In genomic region chr17:32876414-32877163, GRCh38 we compare ENCODE assay signal across 8 cellular contexts. TPM values are rescaled to one million over a fixed set of nuclear protein-coding genes. Genes with fewer than 3 reads are reported as not detected.
DNase-seq lines count a peak whose midpoint lies in the region; ATAC-seq and TF ChIP-seq lines count a peak whose summit lies in the region.

Gene MYO1D (minus strand): TSS chr17:32877124. CDS start chr17:32876872, 252 bp downstream.

- H2BK5ac ChIP-seq in IMR-90 (ENCODE audit: low read depth, low read length, poor library complexity, severe bottlenecking), result no peak within 1 kb of the TSS

- no peak within 1 kb of the TSS for H4K5ac ChIP-seq in IMR-90 (ENCODE audit: low read depth, low read length)

- H3K9me1 ChIP-seq in IMR-90 (ENCODE audit: insufficient read depth, low read length), result no peaks in the 10 kb centered on the region

- no peaks in the 10 kb centered on the region for H4K20me1 ChIP-seq in IMR-90 (ENCODE audit: insufficient read depth, low read length)

- peak within 1 kb of the TSS; percentile 89 for H3K23ac ChIP-seq in IMR-90 (ENCODE audit: low read depth, low read length)

- intact Hi-C loops in IMR-90 (cut with micrococcal nuclease), result loop anchor here (1.0 to 5.0 kb wide), 5 partner anchors 34 to 876 kb away; partner anchors contain the start of gene TMEM98
- intact Hi-C loops in left colon (cut with DNase I, micrococcal nuclease), result loop anchor here in 1 of 2 donors (10.0 kb wide), 1 partner anchor 92 kb away; no protein-coding TSS in a partner anchor

- H2AK9ac ChIP-seq in IMR-90 (replicated peaks; ENCODE audit: low read depth, low read length, poor library complexity), result peak within 1 kb of the TSS; percentile 38

- H3K9me3 ChIP-seq in IMR-90 (ENCODE audit: control insufficient read depth, insufficient read depth, low read length) (no peaks in the 10 kb centered on the region), WERI-Rb-1 (ENCODE audit: severe bottlenecking) (no peaks in the 10 kb centered on the region)

- H2AFZ ChIP-seq in IMR-90 (replicated peaks; ENCODE audit: low read length, poor library complexity), result peak within 1 kb of the TSS; percentile 91

- TF ChIP-seq RAD21 in IMR-90 (IDR thresholded peaks at IDR 0.05; ENCODE audit: low read length), result no peak

- no peak within 1 kb of the TSS for H3K14ac ChIP-seq in IMR-90 (replicated peaks; ENCODE audit: low read depth, low read length)

- H4K91ac ChIP-seq in IMR-90 (ENCODE audit: insufficient read depth, low read depth, low read length), result no peak within 1 kb of the TSS

- H2AK5ac ChIP-seq in IMR-90 (ENCODE audit: low read depth, low read length), result no peak within 1 kb of the TSS

- CTCF ChIA-PET in IMR-90 (lab: Yijun Ruan, JAX), result interaction anchor here (0.6 to 2.6 kb wide), 19 partner anchors 9 to 143 kb away, joined by 3 to 15 read pairs (median 4); no protein-coding TSS in a partner anchor

- H2BK15ac ChIP-seq in IMR-90 (ENCODE audit: low read depth, low read length), result no peak within 1 kb of the TSS

- H3K27ac ChIP-seq in IMR-90 (ENCODE audit: insufficient read depth, low read length) (no peak within 1 kb of the TSS), WERI-Rb-1 (peak within 1 kb of the TSS; percentile 65)

- ATAC-seq in GM21526 (IDR thresholded peaks at IDR 0.05; ENCODE audit: low FRiP score, unreplicated experiment), result peak; percentile 43
- ATAC-seq in IMR-90 (ENCODE audit: low read depth), result no peak
- ATAC-seq in left colon, result peak; percentile 77

- no TSS peak for BruUV-seq in IMR-90 (replicated peaks; lab: Mats Ljungman, UMichigan)

- H3K18ac ChIP-seq in IMR-90 (ENCODE audit: low read depth, low read length), result no peak within 1 kb of the TSS

- peak within 1 kb of the TSS; percentile 80 for H3K9ac ChIP-seq in IMR-90 (ENCODE audit: low read depth, low read length)

- peak within 1 kb of the TSS; percentile 60 for H3K4me3 ChIP-seq in IMR-90 (ENCODE audit: insufficient read depth, low read depth, low read length)
- peak within 1 kb of the TSS; percentile 79 for H3K4me3 ChIP-seq in WERI-Rb-1 (ENCODE audit: low read depth, low read length)
- peak within 1 kb of the TSS; percentile 48 to 80 for H3K4me3 ChIP-seq in cardiac fibroblast (replicated peaks in 1 of 2; ENCODE audit: low read depth in 2 of 2, low read length in 2 of 2)

- H3K27me3 ChIP-seq in IMR-90 (ENCODE audit: control insufficient read depth, insufficient read depth, low read length), result peaks cover 7% of the 10 kb centered on the region
- peaks cover 3% of the 10 kb centered on the region for H3K27me3 ChIP-seq in WERI-Rb-1 (ENCODE audit: insufficient read depth, low read depth, severe bottlenecking)

- no peak within 1 kb of the TSS for H2BK20ac ChIP-seq in IMR-90 (ENCODE audit: low read depth, low read length)

- H3K56ac ChIP-seq in IMR-90 (ENCODE audit: extremely low read depth, insufficient read depth, low read length), result no peak within 1 kb of the TSS; the same call in 1 of the 2 replicates

- TF ChIP-seq CTCF in IMR-90 (conservative IDR thresholded peaks at IDR 0.05; ENCODE audit: low read depth, low read length) (no peak; the same call in 1 of the 2 replicates), WERI-Rb-1 (IDR thresholded peaks at IDR 0.05; ENCODE audit: low read depth, low read length) (peak; percentile 71), cardiac fibroblast (IDR thresholded peaks at IDR 0.05; ENCODE audit: low read depth, low read length) (peak; percentile 4)

- no peaks in the 10 kb centered on the region for H3K79me1 ChIP-seq in IMR-90 (ENCODE audit: low read depth in 1 of 2, low read length in 2 of 2)

- H3K4me2 ChIP-seq in IMR-90 (ENCODE audit: low read depth, low read length), result peak within 1 kb of the TSS; percentile 95

- H4K8ac ChIP-seq in IMR-90 (ENCODE audit: low read depth in 2 of 2, low read length in 2 of 2), result peak within 1 kb of the TSS in 1 of 2 experiments; percentile 80; a peak in 2 of 4 replicates

- 1% methylated on average over 48 of the region's 101 CpGs; no CpG with 5 or more reads in 1 of the 2 experiments for WGBS in IMR-90 (ENCODE audit: extremely low coverage in 2 of 2, insufficient read length in 1 of 2), 2 experiments

- H3K36me3 ChIP-seq in IMR-90 (ENCODE audit: control insufficient read depth, insufficient read depth, low read length) (no peaks in the 10 kb centered on the region), WERI-Rb-1 (peaks cover 3% of the 10 kb centered on the region; the same call in 1 of the 2 replicates)

- H3K4ac ChIP-seq in IMR-90 (ENCODE audit: low read depth, low read length), result no peak within 1 kb of the TSS

- no peak for TF ChIP-seq POLR2A in IMR-90 (IDR thresholded peaks at IDR 0.05; ENCODE audit: low read depth, low read length)

- DNase-seq in DMS53 treated with DMSO at 0.1 percent for 48 hours (lab: John Stamatoyannopoulos, UW; ENCODE audit: unreplicated experiment) (peak; percentile 26), IMR-90 (no peak), WERI-Rb-1 (peak; percentile 53), cardiac fibroblast (ENCODE audit: low read depth in 2 of 2) (no peak), left colon (peak; percentile 85 to 90), AG08396 (ENCODE audit: low spot score) (no peak)
- peak; percentile 60 to 63 for DNase-seq in stimulated activated CD4-positive, alpha-beta T cell treated with anti-CD3 and anti-CD28 coated beads, Interleukin-1b, Interleukin-23, amount 100 ng/mL, for 4 hours (ENCODE audit: low read depth in 2 of 2)

- no peak within 1 kb of the TSS for H2BK120ac ChIP-seq in IMR-90 (ENCODE audit: low read depth, low read length)

- dilution Hi-C loops in IMR-90 (cut with HindIII; ENCODE audit: low sequenced_read_pairs, unreplicated experiment), result no loop called here

- H3K4me1 ChIP-seq in IMR-90 (ENCODE audit: control insufficient read depth, insufficient read depth, low read length), result peaks cover 2% of the 10 kb centered on the region

- POLR2A ChIA-PET in IMR-90 (lab: Charles Lee; ENCODE audit: unreplicated experiment), result no interaction called here

- in situ Hi-C loops in IMR-90 (cut with MboI; ENCODE audit: low sequenced_read_pairs), result no loop called here

TF ChIP-seq in IMR-90, 13 proteins besides CTCF, POLR2A, EP300 and RAD21:
- no peak for TF ChIP-seq RCOR1 (IDR thresholded peaks at IDR 0.05; ENCODE audit: insufficient replicate concordance, low read length)
- TF ChIP-seq MAFK (IDR thresholded peaks at IDR 0.05; ENCODE audit: low read depth, low read length), result no peak
- no peak for TF ChIP-seq NFE2L2 (IDR thresholded peaks at IDR 0.05; ENCODE audit: low read depth, low read length)
- TF ChIP-seq CEBPB (IDR thresholded peaks at IDR 0.05; ENCODE audit: low read depth, low read length), result no peak
- 0 out of 2 replicates have a peak, but pooled peaks have one; percentile 16 for TF ChIP-seq MXI1 (IDR thresholded peaks at IDR 0.05; ENCODE audit: borderline replicate concordance, low read depth, low read length)
- no peak for TF ChIP-seq SMC3 (IDR thresholded peaks at IDR 0.05; ENCODE audit: low read depth, low read length)

RNA-seq across cellular contexts. Expression of gene MYO1D, which starts in this region (rescaled TPM):
- total RNA-seq in IMR-90 (2012; rRNA removed) (0.56 and 0.90 TPM in 2 replicates), left colon (100 to 1,000 TPM; 394 to 421 TPM)
- polyA plus RNA-seq in IMR-90 (2012; rRNA removed), result 0.63 and 0.67 TPM in 2 replicates
- polyA plus RNA-seq in IMR-90 (2012; cell fraction: cytosol; rRNA removed), result 0.41 and 0.43 TPM in 2 replicates
- 0.13 and 0.42 TPM in 2 replicates for polyA plus RNA-seq in IMR-90 (2012; cell fraction: nucleus; rRNA removed; ENCODE audit: low replicate concordance)

Comparison
In these comparisons a context has a peak if more than half of its experiments do, and no peak if none do; other contexts are left out.
1. RNA of gene MYO1D (total RNA-seq): 394 to 421 TPM in left colon; 0.56 to 0.90 TPM in IMR-90; every median in the first group is over 100 times any median in the second.
2. DNase-seq: peak in DMS53 treated with DMSO at 0.1 percent for 48 hours (single experiment), WERI-Rb-1 (single experiment), left colon (2 of 2) and stimulated activated CD4-positive, alpha-beta T cell treated with anti-CD3 and anti-CD28 coated beads, Interleukin-1b, Interleukin-23, amount 100 ng/mL, for 4 hours (2 of 2); none in IMR-90 (single experiment), cardiac fibroblast (0 of 2) and AG08396 (single experiment).
3. Peak in every context shown above with its lines, with median percentiles within 50 percentile points of each other: H3K4me3 ChIP-seq.